Comparison of ENCODE assay signal across 8 cellular contexts in the genomic region with DNA sequence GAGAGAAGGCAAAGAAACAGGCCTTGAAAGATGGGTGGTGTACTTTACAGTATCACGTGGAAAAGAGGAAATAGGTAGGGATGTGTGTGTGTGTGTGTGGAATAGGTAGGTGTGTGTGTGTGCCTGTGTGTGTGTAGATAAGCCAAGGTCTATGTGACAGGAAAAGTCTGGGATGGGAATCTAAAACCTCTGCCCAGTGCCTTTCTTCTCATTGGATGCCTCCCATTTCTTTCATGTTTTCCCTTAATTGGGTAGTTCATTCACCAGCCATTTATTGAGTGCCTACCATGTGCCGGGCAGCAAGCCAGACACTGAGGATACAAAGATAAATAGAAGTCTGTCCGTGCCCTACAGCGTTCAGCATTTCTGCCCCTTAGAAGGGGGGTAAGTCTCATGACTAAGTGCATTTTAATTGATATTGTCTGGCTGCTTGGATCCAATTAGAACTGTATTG. TPM values are rescaled to one million over a fixed set of nuclear protein-coding genes. Genes with fewer than 3 reads are reported as not detected.
A peak's percentile ranks its signal among the peaks of the same experiment; 100 is the strongest.
DNase-seq lines count a peak whose midpoint lies in the region; ATAC-seq and TF ChIP-seq lines count a peak whose summit lies in the region.

No MANE protein-coding gene starts in this region.

- peak; percentile 5 for DNase-seq in NCI-H2029 (lab: John Stamatoyannopoulos, UW)
- DNase-seq in NCI-H2029 treated with DMSO at 0.1 percent for 48 hours (lab: John Stamatoyannopoulos, UW) = no peak
- DNase-seq in activated CD4-positive, alpha-beta memory T cell treated with anti-CD3 and anti-CD28 coated beads for 36 hours = no peak
- no peak for DNase-seq in glutamatergic neuron
- no peak for DNase-seq in skeletal muscle cell (ENCODE audit: low read depth)
- no peak for DNase-seq in COLO668 (lab: John Stamatoyannopoulos, UW; ENCODE audit: unreplicated experiment)

- peak overlapping the region; percentile 97 for H3K4me3 ChIP-seq in skeletal muscle cell (ENCODE audit: low read depth, low read length)

- H3K4me3 Mint-ChIP-seq in activated CD4-positive, alpha-beta memory T cell treated with anti-CD3 and anti-CD28 coated beads for 36 hours = peak overlapping the region; percentile 99
- peak overlapping the region; percentile 98 for H3K4me3 Mint-ChIP-seq in glutamatergic neuron (ENCODE audit: unreplicated experiment)

- TF ChIP-seq CTCF in glutamatergic neuron (IDR thresholded peaks at IDR 0.05; ENCODE audit: partially characterized antibody, unreplicated experiment) = no peak

- H3K4me1 Mint-ChIP-seq in activated CD4-positive, alpha-beta memory T cell treated with anti-CD3 and anti-CD28 coated beads for 36 hours (ENCODE audit: low read depth) = peaks cover 27% of the 10 kb centered on the region
- peaks cover 16% of the 10 kb centered on the region for H3K4me1 Mint-ChIP-seq in glutamatergic neuron (ENCODE audit: low read depth, unreplicated experiment)

- POLR2A ChIA-PET in activated CD4-positive, alpha-beta memory T cell treated with anti-CD3 and anti-CD28 coated beads for 36 hours (lab: Charles Lee) = interaction anchor here (0.6 to 1.1 kb wide), 2 partner anchors 50 to 244 kb away, joined by 3 to 4 read pairs; a partner anchor contains a TSS

- H3K27ac Mint-ChIP-seq in activated CD4-positive, alpha-beta memory T cell treated with anti-CD3 and anti-CD28 coated beads for 36 hours = peak overlapping the region; percentile 93
- H3K27ac Mint-ChIP-seq in glutamatergic neuron (ENCODE audit: unreplicated experiment) = peak overlapping the region; percentile 99

- ATAC-seq in GM19324 (IDR thresholded peaks at IDR 0.05; ENCODE audit: low FRiP score, unreplicated experiment) (no peak), GM19397 (IDR thresholded peaks at IDR 0.05; ENCODE audit: unreplicated experiment) (no peak)

- peaks cover 8% of the 10 kb centered on the region for H3K36me3 Mint-ChIP-seq in activated CD4-positive, alpha-beta memory T cell treated with anti-CD3 and anti-CD28 coated beads for 36 hours
- no peaks in the 10 kb centered on the region for H3K36me3 Mint-ChIP-seq in glutamatergic neuron (ENCODE audit: unreplicated experiment)

- H3K9me3 Mint-ChIP-seq in activated CD4-positive, alpha-beta memory T cell treated with anti-CD3 and anti-CD28 coated beads for 36 hours = no peaks in the 10 kb centered on the region
- H3K9me3 Mint-ChIP-seq in glutamatergic neuron (ENCODE audit: unreplicated experiment) = peaks cover 6% of the 10 kb centered on the region

- H3K27me3 Mint-ChIP-seq in activated CD4-positive, alpha-beta memory T cell treated with anti-CD3 and anti-CD28 coated beads for 36 hours = no peaks in the 10 kb centered on the region
- peaks cover 12% of the 10 kb centered on the region for H3K27me3 Mint-ChIP-seq in glutamatergic neuron (ENCODE audit: unreplicated experiment)

- CTCF ChIA-PET in activated CD4-positive, alpha-beta memory T cell treated with anti-CD3 and anti-CD28 coated beads for 36 hours (lab: Charles Lee) = interaction anchor here (1.0 to 4.3 kb wide), 4 partner anchors 10 to 77 kb away, joined by 3 to 42 read pairs (median 15); no protein-coding TSS in a partner anchor

- intact Hi-C loops in activated CD4-positive, alpha-beta memory T cell treated with anti-CD3 and anti-CD28 coated beads for 36 hours (cut with micrococcal nuclease) = loop anchor here (5.0 kb wide), 1 partner anchor 510 kb away; a partner anchor contains a TSS

RNA-seq across cellular contexts. Expression of a gene that starts 1.0 kb away (rescaled TPM):
- total RNA-seq in activated CD4-positive, alpha-beta memory T cell treated with anti-CD3 and anti-CD28 coated beads for 36 hours = 10 to 100 TPM; 45.9 to 50.0 TPM
- total RNA-seq in glutamatergic neuron (ENCODE audit: unreplicated experiment) = 62.6 TPM

RNA-seq across cellular contexts. Expression of a gene that starts 31.9 kb away (rescaled TPM):
- total RNA-seq in activated CD4-positive, alpha-beta memory T cell treated with anti-CD3 and anti-CD28 coated beads for 36 hours = 10 to 100 TPM; 12.6 to 14.1 TPM
- total RNA-seq in glutamatergic neuron (ENCODE audit: unreplicated experiment) = 47.3 TPM

RNA-seq across cellular contexts. Expression of a gene that starts 48.4 kb away (rescaled TPM):
- total RNA-seq in activated CD4-positive, alpha-beta memory T cell treated with anti-CD3 and anti-CD28 coated beads for 36 hours = 1 to 10 TPM; 1.0 to 1.1 TPM
- 56.1 TPM for total RNA-seq in glutamatergic neuron (ENCODE audit: unreplicated experiment)

RNA-seq across cellular contexts. Expression of a gene that starts 49.6 kb away (rescaled TPM):
- 10 to 100 TPM; 33.0 to 35.5 TPM for total RNA-seq in activated CD4-positive, alpha-beta memory T cell treated with anti-CD3 and anti-CD28 coated beads for 36 hours
- total RNA-seq in glutamatergic neuron (ENCODE audit: unreplicated experiment) = 35.8 TPM

RNA-seq across cellular contexts. Expression of a gene that starts 50.0 kb away (rescaled TPM):
- 10 to 100 TPM; 27.2 to 27.4 TPM for total RNA-seq in activated CD4-positive, alpha-beta memory T cell treated with anti-CD3 and anti-CD28 coated beads for 36 hours
- 30.0 TPM for total RNA-seq in glutamatergic neuron (ENCODE audit: unreplicated experiment)

Comparison
In these comparisons a context has a peak if more than half of its experiments do, and no peak if none do; other contexts are left out.
1. RNA of a gene that starts 48.4 kb away (total RNA-seq): 56.1 TPM in glutamatergic neuron (single experiment); 1.0 to 1.1 TPM in activated CD4-positive, alpha-beta memory T cell treated with anti-CD3 and anti-CD28 coated beads for 36 hours; every median in the first group is over 10 times any median in the second.